In genomic region chr2:71419976-71420375, GRCh38 we compare ENCODE assay signal across 20 cellular contexts.
"Had no signal": no experiment of that assay in that cellular context is flagged by ENCODE, and none has a peak within 500 bp of the region (broad histone marks: within the 10 kb centered on the region; RNA-seq: fewer than 3 reads in every experiment).

No MANE protein-coding gene starts in this region.

- H3K27me3 ChIP-seq: gastrocnemius medialis, neural progenitor cell, right lobe of liver, stomach, thyroid gland, vagina had no signal

- H3K9me3 ChIP-seq: gastrocnemius medialis, right lobe of liver, stomach, thyroid gland, vagina had no signal

- H2AFZ ChIP-seq: neural progenitor cell, parathyroid adenoma had no signal

- H3K4me3 ChIP-seq: coronary artery, gastrocnemius medialis, lung, neural progenitor cell, right lobe of liver, stomach, thyroid gland, vagina had no signal

- H3K27ac ChIP-seq: coronary artery, neural progenitor cell, parathyroid adenoma, right lobe of liver, stomach, thyroid gland, vagina had no signal

- H3K79me2 ChIP-seq: parathyroid adenoma had no signal

- DNase-seq: effector memory CD8-positive, alpha-beta T cell; gastrocnemius medialis; head of caudate nucleus; left ventricle myocardium superior; mesendoderm; midbrain; naive thymus-derived CD4-positive, alpha-beta T cell; right lobe of liver; small intestine; stimulated activated CD4-positive, alpha-beta T cell treated with anti-CD3 and anti-CD28 coated beads, Interleukin-15, amount 100 ng/mL, for 24 hours; stimulated activated CD4-positive, alpha-beta T cell treated with anti-CD3 and anti-CD28 coated beads, Interleukin-4, amount 100 ng/mL, for 1 hour; stimulated activated CD8-positive, alpha-beta memory T cell treated with anti-CD3 and anti-CD28 coated beads, Interleukin-4, amount 100 ng/mL, for 48 hours; stimulated activated naive CD4-positive, alpha-beta T cell treated with Interleukin-2 at 50 U/mL for 16 hours; stomach; thyroid gland had no signal

- H3K4me2 ChIP-seq: neural progenitor cell had no signal
